In genomic region chr16:380837-381787, GRCh38 we compare ENCODE assay signal across 8 cellular contexts. TPM values are rescaled to one million over a fixed set of nuclear protein-coding genes. Genes with fewer than 3 reads are reported as not detected.
DNase-seq lines count a peak whose midpoint lies in the region; ATAC-seq and TF ChIP-seq lines count a peak whose summit lies in the region.

No MANE protein-coding gene starts in this region.

- no peak for TF ChIP-seq RAD21 in neural cell (conservative IDR thresholded peaks at IDR 0.05)

- no peaks in the 10 kb centered on the region for H3F3A ChIP-seq in neural cell (ENCODE audit: insufficient read depth, low read length, poor library complexity, severe bottlenecking)

- no peaks in the 10 kb centered on the region for H3K27me3 ChIP-seq in neural cell (ENCODE audit: insufficient read depth, low read depth, low read length)

- H3K4me2 ChIP-seq in neural cell (ENCODE audit: low read length) = peak overlapping the region; percentile 84

- no peak for TF ChIP-seq CTCF in epithelial cell of proximal tubule (conservative IDR thresholded peaks at IDR 0.05; ENCODE audit: low read depth, low read length)
- no peak for TF ChIP-seq CTCF in neural cell (IDR thresholded peaks at IDR 0.05; ENCODE audit: poor library complexity, severe bottlenecking)

- TF ChIP-seq EP300 in neural cell (conservative IDR thresholded peaks at IDR 0.05; ENCODE audit: poor library complexity, severe bottlenecking) = no peak

- peaks cover 6% of the 10 kb centered on the region for H3K79me2 ChIP-seq in neural cell (replicated peaks; ENCODE audit: insufficient read depth, low read length)

- H3K9me3 Mint-ChIP-seq in T-helper 1 cell treated with Interleukin-12 subunit alpha and Interleukin-12 subunit beta and Interleukin-4 antibody, amounts not matched to agents 30 μg/mL and 1 μg/mL, for 36 hours = no peaks in the 10 kb centered on the region

- H3K36me3 ChIP-seq in neural cell (ENCODE audit: insufficient read depth, low read length) = no peaks in the 10 kb centered on the region

- H4K20me1 ChIP-seq in neural cell (ENCODE audit: insufficient read depth) = peaks cover 4% of the 10 kb centered on the region

- H3K9me2 ChIP-seq in neural cell (ENCODE audit: insufficient read depth, low read length) = no peaks in the 10 kb centered on the region

- ATAC-seq in HG02763 (IDR thresholded peaks at IDR 0.05; ENCODE audit: unreplicated experiment) = peak; percentile 18

- no peak overlapping the region for H2AFZ ChIP-seq in neural cell (ENCODE audit: low read depth, low read length)

- no peak overlapping the region for H3K27ac Mint-ChIP-seq in T-helper 1 cell treated with Interleukin-12 subunit alpha and Interleukin-12 subunit beta and Interleukin-4 antibody, amounts not matched to agents 30 μg/mL and 1 μg/mL, for 36 hours

- H3K4me3 ChIP-seq in epithelial cell of proximal tubule (ENCODE audit: low read depth, low read length) = peak overlapping the region; percentile 94
- peak overlapping the region; percentile 95 for H3K4me3 ChIP-seq in neural cell (ENCODE audit: low read length)

- H3K9ac ChIP-seq in neural cell (ENCODE audit: low read length) = peak overlapping the region; percentile 73

- peak overlapping the region; percentile 72 for H3K4me3 Mint-ChIP-seq in T-helper 1 cell treated with Interleukin-12 subunit alpha and Interleukin-12 subunit beta and Interleukin-4 antibody, amounts not matched to agents 30 μg/mL and 1 μg/mL, for 36 hours

- peaks cover 1% of the 10 kb centered on the region for H3K36me3 Mint-ChIP-seq in T-helper 1 cell treated with Interleukin-12 subunit alpha and Interleukin-12 subunit beta and Interleukin-4 antibody, amounts not matched to agents 30 μg/mL and 1 μg/mL, for 36 hours (ENCODE audit: low read depth)

- no peaks in the 10 kb centered on the region for H3K9me3 ChIP-seq in neural cell (ENCODE audit: low read length)

- peak; percentile 73 for DNase-seq in NCI-H2227 (lab: John Stamatoyannopoulos, UW; ENCODE audit: unreplicated experiment)
- DNase-seq in NCI-H2227 treated with DMSO at 0.1 percent for 48 hours (lab: John Stamatoyannopoulos, UW) = no peak
- DNase-seq in epithelial cell of proximal tubule (ENCODE audit: low read depth) = no peak
- DNase-seq in HT-29 (ENCODE audit: low spot score) = no peak
- no peak for DNase-seq in NCI-H2171 (lab: John Stamatoyannopoulos, UW)

- H3K27ac ChIP-seq in neural cell (ENCODE audit: low read length) = no peak overlapping the region

- H3K27me3 Mint-ChIP-seq in T-helper 1 cell treated with Interleukin-12 subunit alpha and Interleukin-12 subunit beta and Interleukin-4 antibody, amounts not matched to agents 30 μg/mL and 1 μg/mL, for 36 hours (ENCODE audit: low read depth) = peaks cover 9% of the 10 kb centered on the region

- peaks cover 9% of the 10 kb centered on the region for H3K4me1 Mint-ChIP-seq in T-helper 1 cell treated with Interleukin-12 subunit alpha and Interleukin-12 subunit beta and Interleukin-4 antibody, amounts not matched to agents 30 μg/mL and 1 μg/mL, for 36 hours (ENCODE audit: low read depth)

TF ChIP-seq in neural cell, 6 proteins besides CTCF, POLR2A, EP300 and RAD21:
- TF ChIP-seq POLR2AphosphoS5 (IDR thresholded peaks at IDR 0.05) (no peak), EZH2 (IDR thresholded peaks at IDR 0.05; ENCODE audit: borderline replicate concordance, insufficient read depth, low read length, poor library complexity, severe bottlenecking) (no peak), SMC3 (conservative IDR thresholded peaks at IDR 0.05; ENCODE audit: poor library complexity) (no peak), REST (IDR thresholded peaks at IDR 0.05; ENCODE audit: borderline replicate concordance) (no peak), MXI1 (conservative IDR thresholded peaks at IDR 0.05; ENCODE audit: poor library complexity, severe bottlenecking) (no peak), TAF1 (IDR thresholded peaks at IDR 0.05; ENCODE audit: low read depth) (no peak)
TF ChIP-seq in neural cell: peak in this region for 0.

RNA-seq across cellular contexts. Expression of gene PGAP6, which starts 0.7 kb away (rescaled TPM):
- total RNA-seq in epithelial cell of proximal tubule = 69.3 and 87.2 TPM in 2 replicates
- polyA plus RNA-seq in neural cell = 36.7 and 47.3 TPM in 2 replicates
- polyA minus RNA-seq in neural cell = 28.4 and 39.9 TPM in 2 replicates
- 150 and 161 TPM in 2 replicates for total RNA-seq in HT-29 (2014; rRNA removed; shearing (Covaris generic))

RNA-seq across cellular contexts. Expression of gene MRPL28, which starts 10.8 kb away (rescaled TPM):
- total RNA-seq in epithelial cell of proximal tubule = 188 and 253 TPM in 2 replicates
- polyA plus RNA-seq in neural cell = 134 and 182 TPM in 2 replicates
- polyA minus RNA-seq in neural cell = 60.3 and 61.8 TPM in 2 replicates
- 223 and 226 TPM in 2 replicates for total RNA-seq in HT-29 (2014; rRNA removed; shearing (Covaris generic))

RNA-seq across cellular contexts. Expression of gene NME4, which starts 15.9 kb away (rescaled TPM):
- total RNA-seq in epithelial cell of proximal tubule = 82.3 and 93.2 TPM in 2 replicates
- 63.4 and 65.2 TPM in 2 replicates for polyA plus RNA-seq in neural cell
- polyA minus RNA-seq in neural cell = 17.9 and 19.7 TPM in 2 replicates
- total RNA-seq in HT-29 (2014; rRNA removed; shearing (Covaris generic)) = 25.3 and 29.0 TPM in 2 replicates

RNA-seq across cellular contexts. Expression of gene DECR2, which starts 20.6 kb away (rescaled TPM):
- 12.9 and 20.8 TPM in 2 replicates for total RNA-seq in epithelial cell of proximal tubule
- polyA plus RNA-seq in neural cell = 58.8 and 71.8 TPM in 2 replicates
- polyA minus RNA-seq in neural cell = 11.2 and 18.0 TPM in 2 replicates
- 25.2 and 29.1 TPM in 2 replicates for total RNA-seq in HT-29 (2014; rRNA removed; shearing (Covaris generic))

RNA-seq across cellular contexts. Expression of gene AXIN1, which starts 28.6 kb away (rescaled TPM):
- 33.9 and 36.0 TPM in 2 replicates for total RNA-seq in epithelial cell of proximal tubule
- polyA plus RNA-seq in neural cell = 30.5 and 34.3 TPM in 2 replicates
- polyA minus RNA-seq in neural cell = 25.5 and 26.8 TPM in 2 replicates
- 77.0 and 88.4 TPM in 2 replicates for total RNA-seq in HT-29 (2014; rRNA removed; shearing (Covaris generic))
